7 cellular contexts compared by ENCODE assay signal in genomic region chr19:3276341-3276799, GRCh38. TPM values are rescaled to one million over a fixed set of nuclear protein-coding genes. Genes with fewer than 3 reads are reported as not detected.
A peak's percentile ranks its signal among the peaks of the same experiment; 100 is the strongest.
DNase-seq lines count a peak whose midpoint lies in the region; ATAC-seq, FAIRE-seq and TF ChIP-seq lines count a peak whose summit lies in the region.

No MANE protein-coding gene starts in this region.

- POLR2A ChIA-PET in HepG2 (lab: Yijun Ruan, JAX): interaction anchor here (1.1 to 2.3 kb wide), 8 partner anchors 8 to 486 kb away, joined by 5 to 55 read pairs (median 6); partner anchors contain the start of genes MRPL54 and ZNF556

- DNase-seq in GM20000 (ENCODE audit: low spot score) (peak; percentile 62), NCI-H748 treated with DMSO at 0.1 percent for 48 hours (lab: John Stamatoyannopoulos, UW) (peak; percentile 92), activated gamma-delta T cell (lab: John Stamatoyannopoulos, UW) (peak; percentile 34), HepG2 (ENCODE audit: low spot score) (peak; percentile 60), superior temporal gyrus (ENCODE audit: extremely low spot score) (no peak)

- TF ChIP-seq CTCF in GM20000 (IDR thresholded peaks at IDR 0.05; ENCODE audit: extremely low read depth, missing control alignments): no peak
- no peak for TF ChIP-seq CTCF in HepG2 (CRISPR knock-in tag; IDR thresholded peaks at IDR 0.05)

- no peaks in the 10 kb centered on the region for H4K20me1 ChIP-seq in HepG2 (ENCODE audit: insufficient read depth, low read length)

- ATAC-seq in HepG2 (peak; percentile 66), HG02981 (IDR thresholded peaks at IDR 0.05; ENCODE audit: unreplicated experiment) (no peak), HG02885 (IDR thresholded peaks at IDR 0.05; ENCODE audit: poor library complexity, unreplicated experiment) (no peak)

- no peak for TF ChIP-seq POLR2A in HepG2 (IDR thresholded peaks at IDR 0.05; ENCODE audit: insufficient read depth in 1 of 2, low read depth in 2 of 2, low read length in 2 of 2)

- H3K9me3 ChIP-seq in HepG2 (ENCODE audit: low read length): no peaks in the 10 kb centered on the region

- intact Hi-C loops in HepG2 (cut with micrococcal nuclease; ENCODE audit: unreplicated experiment): no loop called here

- CTCF ChIA-PET in HepG2 (lab: Yijun Ruan, JAX; ENCODE audit: low intra/inter-chr PET ratio, low total read pairs): no interaction called here

- peaks cover 6 to 31% of the 10 kb centered on the region in 2 experiments; a peak in 3 of 5 replicates for H3K27me3 ChIP-seq in HepG2 (ENCODE audit: control insufficient read depth in 1 of 2, insufficient read depth in 2 of 2, low read length in 2 of 2)

- in situ Hi-C loops in HepG2 (cut with HindIII; ENCODE audit: extremely low pct_ligation_motif_present, low pct_unique_long_range_greater_than_20kb): no loop called here

- TF ChIP-seq EP300 in HepG2 (IDR thresholded peaks at IDR 0.05; ENCODE audit: low read depth in 2 of 2, low read length in 2 of 2) (no peak), HepG2 (CRISPR knock-in tag; IDR thresholded peaks at IDR 0.05; ENCODE audit: borderline replicate concordance) (no peak)

- 5% methylated on average over 9 of the region's 11 CpGs for WGBS in HepG2 (ENCODE audit: low lambda C conversion rate)

- BruUV-seq in HepG2 (replicated peaks; lab: Mats Ljungman, UMichigan): no TSS peak

- H3K4me1 ChIP-seq in HepG2 (ENCODE audit: insufficient read depth, low read length): peaks cover 30% of the 10 kb centered on the region

- H3K79me2 ChIP-seq in HepG2 (ENCODE audit: insufficient read depth, low read length): no peaks in the 10 kb centered on the region

- H3K9ac ChIP-seq in HepG2 (ENCODE audit: insufficient read depth, low read depth, low read length): no peak overlapping the region

- no peaks in the 10 kb centered on the region for H3K36me3 ChIP-seq in HepG2 (replicated peaks in 1 of 2; ENCODE audit: control insufficient read depth in 1 of 2, insufficient read depth in 2 of 2, low read length in 2 of 2)

- no peak for TF ChIP-seq RAD21 in HepG2 (CRISPR knock-in tag; IDR thresholded peaks at IDR 0.05)

- H3K4me2 ChIP-seq in HepG2 (ENCODE audit: low read depth, low read length): peak overlapping the region; percentile 60

- H3K27ac ChIP-seq in HepG2 (ENCODE audit: extremely low read length, insufficient read depth, low read length): no peak overlapping the region

- FAIRE-seq in HepG2 (lab: Jason Lieb, UNC): no peak

- peak overlapping the region in 2 of 3 experiments; percentile 42 to 78; a peak in 3 of 6 replicates for H3K4me3 ChIP-seq in HepG2 (replicated peaks in 1 of 3; ENCODE audit: insufficient read depth in 1 of 3, low read depth in 2 of 3, low read length in 3 of 3)

- H2AFZ ChIP-seq in HepG2 (ENCODE audit: low read length): no peak overlapping the region

TF ChIP-seq in HepG2, 621 proteins besides CTCF, POLR2A, EP300 and RAD21:
- TF ChIP-seq MAZ (IDR thresholded peaks at IDR 0.05; ENCODE audit: borderline replicate concordance, low read depth, low read length): no peak
- TF ChIP-seq MAZ (CRISPR knock-in tag; IDR thresholded peaks at IDR 0.05; ENCODE audit: low read depth): 0 out of 2 replicates have a peak, but pooled peaks have one; percentile 1
- TF ChIP-seq RFX5 (IDR thresholded peaks at IDR 0.05; ENCODE audit: low read depth, low read length): no peak
- peak; percentile 38; the same call in 1 of the 2 replicates for TF ChIP-seq ZSCAN25 (CRISPR knock-in tag; IDR thresholded peaks at IDR 0.05)
- peak; percentile 61; the same call in 1 of the 2 replicates for TF ChIP-seq SP4 (CRISPR knock-in tag; IDR thresholded peaks at IDR 0.05)
- 0 out of 2 replicates have a peak, but pooled peaks have one; percentile 25 for TF ChIP-seq SAP130 (CRISPR knock-in tag; IDR thresholded peaks at IDR 0.05; ENCODE audit: low read depth)

RNA-seq across cellular contexts. Expression of gene CELF5, which starts 51.9 kb away (rescaled TPM):
- total RNA-seq in HepG2 (2016; rRNA removed; fragmentation: Illumina TruSeq; extraction: Trizol): 0.14 and 0.31 TPM in 2 replicates
- total RNA-seq in HepG2 (2016; cell fraction: cytosol; rRNA removed; fragmentation: Illumina TruSeq; extraction: Trizol; ENCODE audit: low read depth): 0.35 TPM in 1 of 2 replicates, not detected in the other
- 0.16 and 0.30 TPM in 2 replicates for total RNA-seq in HepG2 (2016; cell fraction: insoluble cytoplasmic fraction; rRNA removed; fragmentation: Illumina TruSeq; extraction: Trizol)
- total RNA-seq in HepG2 (2016; cell fraction: membrane; rRNA removed; fragmentation: Illumina TruSeq; extraction: Trizol): 0.12 and 0.28 TPM in 2 replicates
- 0.66 and 0.68 TPM in 2 replicates for total RNA-seq in HepG2 (2016; cell fraction: nucleus; rRNA removed; fragmentation: Illumina TruSeq; extraction: Trizol)
- polyA plus RNA-seq in HepG2 (2011; rRNA removed): 0.84 and 0.91 TPM in 2 replicates
- 0.23 and 0.43 TPM in 2 replicates for polyA plus RNA-seq in HepG2 (2011; cell fraction: cytosol; rRNA removed)
- 3.4 and 3.5 TPM in 2 replicates for polyA plus RNA-seq in HepG2 (2011; cell fraction: nucleus; rRNA removed)
- 2.1 and 2.4 TPM in 2 replicates for polyA plus RNA-seq in HepG2 (2012)
- 0.07 and 0.20 TPM in 2 replicates for polyA plus RNA-seq in HepG2 (2016; cell fraction: cytosol; fragmentation: Illumina TruSeq; extraction: Trizol; ENCODE audit: low read depth)
- 0.19 and 0.47 TPM in 2 replicates for polyA plus RNA-seq in HepG2 (2016; cell fraction: insoluble cytoplasmic fraction; fragmentation: Illumina TruSeq; extraction: Trizol; ENCODE audit: low read depth)
- polyA plus RNA-seq in HepG2 (2016; cell fraction: membrane; fragmentation: Illumina TruSeq; extraction: Trizol; ENCODE audit: low read depth): 0.15 and 0.30 TPM in 2 replicates
- 1.6 and 1.9 TPM in 2 replicates for polyA plus RNA-seq in HepG2 (2016; cell fraction: nucleus; fragmentation: Illumina TruSeq; extraction: Trizol; ENCODE audit: insufficient read depth, low read depth)
- polyA minus RNA-seq in HepG2 (2011; rRNA and poly(A)+ RNA removed; ENCODE audit: low replicate concordance): 0.44 and 0.56 TPM in 2 replicates
- 0.40 TPM in 1 of 2 replicates, not detected in the other for polyA minus RNA-seq in HepG2 (2011; cell fraction: cytosol; rRNA and poly(A)+ RNA removed)
- 0.75 and 0.77 TPM in 2 replicates for polyA minus RNA-seq in HepG2 (2011; cell fraction: nucleus; rRNA and poly(A)+ RNA removed)
